ENCODE assay signal across 1 cellular context in the genomic region with DNA sequence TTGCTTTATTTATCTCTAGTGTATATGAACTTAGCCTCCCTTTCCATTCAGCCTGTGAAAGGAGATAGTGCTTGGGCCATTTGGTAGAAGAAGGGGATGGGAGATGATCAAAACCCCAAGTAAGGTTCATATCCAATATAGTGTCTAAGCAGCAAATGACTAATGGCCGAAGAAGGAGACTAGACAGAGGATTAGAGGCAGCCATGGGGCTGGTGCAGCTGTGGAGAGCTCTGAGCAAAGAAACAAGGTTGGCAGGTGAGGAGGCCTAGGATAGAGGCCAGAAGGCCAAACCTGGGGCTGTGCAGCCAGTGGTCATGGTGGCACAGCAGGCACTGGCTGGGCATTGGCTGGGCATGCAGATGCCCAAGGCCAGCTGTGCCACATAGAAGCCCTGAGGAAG.
TF ChIP-seq lines count a peak whose summit lies in the region.

No MANE protein-coding gene starts in this region.

TF ChIP-seq in GM23338, 12 proteins besides CTCF, POLR2A, EP300 and RAD21:
- TF ChIP-seq, protein P1, sequence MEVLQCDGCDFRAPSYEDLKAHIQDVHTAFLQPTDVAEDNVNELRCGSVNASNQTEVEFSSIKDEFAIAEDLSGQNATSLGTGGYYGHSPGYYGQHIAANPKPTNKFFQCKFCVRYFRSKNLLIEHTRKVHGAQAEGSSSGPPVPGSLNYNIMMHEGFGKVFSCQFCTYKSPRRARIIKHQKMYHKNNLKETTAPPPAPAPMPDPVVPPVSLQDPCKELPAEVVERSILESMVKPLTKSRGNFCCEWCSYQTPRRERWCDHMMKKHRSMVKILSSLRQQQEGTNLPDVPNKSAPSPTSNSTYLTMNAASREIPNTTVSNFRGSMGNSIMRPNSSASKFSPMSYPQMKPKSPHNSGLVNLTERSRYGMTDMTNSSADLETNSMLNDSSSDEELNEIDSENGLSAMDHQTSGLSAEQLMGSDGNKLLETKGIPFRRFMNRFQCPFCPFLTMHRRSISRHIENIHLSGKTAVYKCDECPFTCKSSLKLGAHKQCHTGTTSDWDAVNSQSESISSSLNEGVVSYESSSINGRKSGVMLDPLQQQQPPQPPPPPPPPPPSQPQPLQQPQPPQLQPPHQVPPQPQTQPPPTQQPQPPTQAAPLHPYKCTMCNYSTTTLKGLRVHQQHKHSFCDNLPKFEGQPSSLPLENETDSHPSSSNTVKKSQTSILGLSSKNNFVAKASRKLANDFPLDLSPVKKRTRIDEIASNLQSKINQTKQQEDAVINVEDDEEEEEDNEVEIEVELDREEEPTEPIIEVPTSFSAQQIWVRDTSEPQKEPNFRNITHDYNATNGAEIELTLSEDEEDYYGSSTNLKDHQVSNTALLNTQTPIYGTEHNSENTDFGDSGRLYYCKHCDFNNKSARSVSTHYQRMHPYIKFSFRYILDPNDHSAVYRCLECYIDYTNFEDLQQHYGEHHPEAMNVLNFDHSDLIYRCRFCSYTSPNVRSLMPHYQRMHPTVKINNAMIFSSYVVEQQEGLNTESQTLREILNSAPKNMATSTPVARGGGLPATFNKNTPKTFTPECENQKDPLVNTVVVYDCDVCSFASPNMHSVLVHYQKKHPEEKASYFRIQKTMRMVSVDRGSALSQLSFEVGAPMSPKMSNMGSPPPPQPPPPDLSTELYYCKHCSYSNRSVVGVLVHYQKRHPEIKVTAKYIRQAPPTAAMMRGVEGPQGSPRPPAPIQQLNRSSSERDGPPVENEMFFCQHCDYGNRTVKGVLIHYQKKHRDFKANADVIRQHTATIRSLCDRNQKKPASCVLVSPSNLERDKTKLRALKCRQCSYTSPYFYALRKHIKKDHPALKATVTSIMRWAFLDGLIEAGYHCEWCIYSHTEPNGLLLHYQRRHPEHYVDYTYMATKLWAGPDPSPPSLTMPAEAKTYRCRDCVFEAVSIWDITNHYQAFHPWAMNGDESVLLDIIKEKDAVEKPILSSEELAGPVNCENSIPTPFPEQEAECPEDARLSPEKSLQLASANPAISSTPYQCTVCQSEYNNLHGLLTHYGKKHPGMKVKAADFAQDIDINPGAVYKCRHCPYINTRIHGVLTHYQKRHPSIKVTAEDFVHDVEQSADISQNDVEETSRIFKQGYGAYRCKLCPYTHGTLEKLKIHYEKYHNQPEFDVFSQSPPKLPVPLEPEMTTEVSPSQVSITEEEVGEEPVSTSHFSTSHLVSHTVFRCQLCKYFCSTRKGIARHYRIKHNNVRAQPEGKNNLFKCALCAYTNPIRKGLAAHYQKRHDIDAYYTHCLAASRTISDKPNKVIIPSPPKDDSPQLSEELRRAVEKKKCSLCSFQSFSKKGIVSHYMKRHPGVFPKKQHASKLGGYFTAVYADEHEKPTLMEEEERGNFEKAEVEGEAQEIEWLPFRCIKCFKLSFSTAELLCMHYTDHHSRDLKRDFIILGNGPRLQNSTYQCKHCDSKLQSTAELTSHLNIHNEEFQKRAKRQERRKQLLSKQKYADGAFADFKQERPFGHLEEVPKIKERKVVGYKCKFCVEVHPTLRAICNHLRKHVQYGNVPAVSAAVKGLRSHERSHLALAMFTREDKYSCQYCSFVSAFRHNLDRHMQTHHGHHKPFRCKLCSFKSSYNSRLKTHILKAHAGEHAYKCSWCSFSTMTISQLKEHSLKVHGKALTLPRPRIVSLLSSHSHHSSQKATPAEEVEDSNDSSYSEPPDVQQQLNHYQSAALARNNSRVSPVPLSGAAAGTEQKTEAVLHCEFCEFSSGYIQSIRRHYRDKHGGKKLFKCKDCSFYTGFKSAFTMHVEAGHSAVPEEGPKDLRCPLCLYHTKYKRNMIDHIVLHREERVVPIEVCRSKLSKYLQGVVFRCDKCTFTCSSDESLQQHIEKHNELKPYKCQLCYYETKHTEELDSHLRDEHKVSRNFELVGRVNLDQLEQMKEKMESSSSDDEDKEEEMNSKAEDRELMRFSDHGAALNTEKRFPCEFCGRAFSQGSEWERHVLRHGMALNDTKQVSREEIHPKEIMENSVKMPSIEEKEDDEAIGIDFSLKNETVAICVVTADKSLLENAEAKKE (CRISPR knock-in tag; IDR thresholded peaks at IDR 0.05): no peak
- TF ChIP-seq, protein P2, sequence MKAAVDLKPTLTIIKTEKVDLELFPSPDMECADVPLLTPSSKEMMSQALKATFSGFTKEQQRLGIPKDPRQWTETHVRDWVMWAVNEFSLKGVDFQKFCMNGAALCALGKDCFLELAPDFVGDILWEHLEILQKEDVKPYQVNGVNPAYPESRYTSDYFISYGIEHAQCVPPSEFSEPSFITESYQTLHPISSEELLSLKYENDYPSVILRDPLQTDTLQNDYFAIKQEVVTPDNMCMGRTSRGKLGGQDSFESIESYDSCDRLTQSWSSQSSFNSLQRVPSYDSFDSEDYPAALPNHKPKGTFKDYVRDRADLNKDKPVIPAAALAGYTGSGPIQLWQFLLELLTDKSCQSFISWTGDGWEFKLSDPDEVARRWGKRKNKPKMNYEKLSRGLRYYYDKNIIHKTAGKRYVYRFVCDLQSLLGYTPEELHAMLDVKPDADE (IDR thresholded peaks at IDR 0.05): no peak
- TF ChIP-seq EZH2 (IDR thresholded peaks at IDR 0.05; ENCODE audit: low read depth, unreplicated experiment): no peak
- no peak for TF ChIP-seq EZH2phosphoT487 (IDR thresholded peaks at IDR 0.05; ENCODE audit: unreplicated experiment)
- TF ChIP-seq ZNF114 (CRISPR knock-in tag; IDR thresholded peaks at IDR 0.05): no peak
- no peak for TF ChIP-seq NANOG (IDR thresholded peaks at IDR 0.05; ENCODE audit: borderline replicate concordance)
- no peak for TF ChIP-seq REST (IDR thresholded peaks at IDR 0.05; ENCODE audit: unreplicated experiment)
